8 cellular contexts compared by ENCODE assay signal in the genomic region with DNA sequence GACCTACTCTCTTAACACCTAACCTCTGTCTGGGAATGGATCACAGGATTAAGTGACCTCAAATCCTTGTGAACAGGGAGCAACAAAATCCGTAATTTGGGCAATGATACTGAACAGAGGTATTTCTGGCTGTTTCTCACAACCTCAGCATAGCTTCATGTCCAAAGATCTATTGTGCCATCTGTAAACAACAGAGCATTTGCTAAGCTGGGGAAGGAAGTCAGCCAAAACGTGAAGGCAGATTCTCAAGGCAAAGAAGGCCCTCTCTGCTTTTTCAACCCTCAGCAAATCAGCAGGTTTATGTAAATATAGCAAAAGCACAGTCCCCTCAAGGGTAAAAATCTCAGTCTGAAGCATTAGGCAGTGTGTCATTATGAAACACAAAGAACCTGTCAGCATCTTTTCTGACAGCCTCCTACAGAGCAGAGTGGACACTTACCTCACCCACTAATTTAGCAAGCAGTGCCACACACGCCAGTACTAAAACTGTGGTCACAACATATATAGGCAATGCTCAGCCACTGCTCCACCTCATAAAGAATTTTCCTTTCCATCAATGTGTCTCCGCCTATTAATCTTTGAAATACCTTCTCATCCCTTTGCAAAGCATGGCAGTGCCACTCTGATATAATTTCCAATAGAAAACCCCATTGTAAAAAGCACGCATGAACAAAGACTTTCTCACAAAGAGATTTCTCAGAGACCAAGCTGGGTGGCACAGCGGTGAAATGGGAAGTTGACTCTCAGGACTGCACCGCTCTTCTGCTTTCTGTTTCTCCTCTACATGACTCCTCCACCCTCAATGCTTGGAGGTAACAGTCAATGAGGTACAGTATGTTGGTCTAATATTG.
A peak's percentile ranks its signal among the peaks of the same experiment; 100 is the strongest.
DNase-seq lines count a peak whose midpoint lies in the region; ATAC-seq and TF ChIP-seq lines count a peak whose summit lies in the region.

No MANE protein-coding gene starts in this region.

- H3K27me3 ChIP-seq in ovary = no peaks in the 10 kb centered on the region

- peak overlapping the region; percentile 50 for H3K27ac Mint-ChIP-seq in activated CD4-positive, alpha-beta T cell treated with anti-CD3 and anti-CD28 coated beads, Interleukin-2, amount 10 ng/mL, durations not matched to agents 24 days and 14 days
- H3K27ac Mint-ChIP-seq in naive B cell = peak overlapping the region; percentile 58 to 97 (median 91)

- H3K36me3 ChIP-seq in ovary = no peaks in the 10 kb centered on the region

- CTCF ChIA-PET in HEK293T (lab: Yijun Ruan, JAX) = no interaction called here

- no peak for TF ChIP-seq CTCF in ovary (IDR thresholded peaks at IDR 0.05)

- no peak for TF ChIP-seq POLR2A in ovary (IDR thresholded peaks at IDR 0.05)

- no peak overlapping the region for H3K27ac ChIP-seq in ovary

- H3K4me3 Mint-ChIP-seq in activated CD4-positive, alpha-beta T cell treated with anti-CD3 and anti-CD28 coated beads, Interleukin-2, amount 10 ng/mL, durations not matched to agents 24 days and 14 days = peak overlapping the region; percentile 31
- H3K4me3 Mint-ChIP-seq in naive B cell = peak overlapping the region; percentile 31 to 89 (median 75)

- peaks cover 12% of the 10 kb centered on the region for H3K9me3 Mint-ChIP-seq in activated CD4-positive, alpha-beta T cell treated with anti-CD3 and anti-CD28 coated beads, Interleukin-2, amount 10 ng/mL, durations not matched to agents 24 days and 14 days
- peaks cover 0 to 8% (median 0%) of the 10 kb centered on the region in 7 donors for H3K9me3 Mint-ChIP-seq in naive B cell

- H3K27me3 Mint-ChIP-seq in activated CD4-positive, alpha-beta T cell treated with anti-CD3 and anti-CD28 coated beads, Interleukin-2, amount 10 ng/mL, durations not matched to agents 24 days and 14 days = no peaks in the 10 kb centered on the region
- no peaks in the 10 kb centered on the region for H3K27me3 Mint-ChIP-seq in naive B cell

- intact Hi-C loops in activated CD4-positive, alpha-beta T cell treated with anti-CD3 and anti-CD28 coated beads, Interleukin-2, amount 10 ng/mL, durations not matched to agents 24 days and 14 days (cut with micrococcal nuclease) = loop anchor here (1.0 to 2.0 kb wide), 2 partner anchors 18 to 25 kb away; no protein-coding TSS in a partner anchor
- intact Hi-C loops in ovary (cut with DNase I) = no loop called here

- POLR2A ChIA-PET in HEK293T (lab: Yijun Ruan, JAX) = interaction anchor here (1.1 kb wide), 1 partner anchor 249 kb away, joined by 3 read pairs; a partner anchor contains a TSS

- peak; percentile 90 to 92 for ATAC-seq in naive B cell (ENCODE audit: low read depth in 2 of 2)

- peaks cover 45% of the 10 kb centered on the region for H3K4me1 Mint-ChIP-seq in activated CD4-positive, alpha-beta T cell treated with anti-CD3 and anti-CD28 coated beads, Interleukin-2, amount 10 ng/mL, durations not matched to agents 24 days and 14 days
- peaks cover 70 to 96% (median 81%) of the 10 kb centered on the region in 3 donors for H3K4me1 Mint-ChIP-seq in naive B cell

- 72 to 74% (median 72%) methylated on average over 7 of the region's 7 CpGs for WGBS in ovary, 3 donors

- peaks cover 19% of the 10 kb centered on the region for H3K36me3 Mint-ChIP-seq in activated CD4-positive, alpha-beta T cell treated with anti-CD3 and anti-CD28 coated beads, Interleukin-2, amount 10 ng/mL, durations not matched to agents 24 days and 14 days (ENCODE audit: low read depth)
- H3K36me3 Mint-ChIP-seq in naive B cell = no peaks in the 10 kb centered on the region

- TF ChIP-seq EP300 in ovary (IDR thresholded peaks at IDR 0.05) = no peak

- H3K4me3 ChIP-seq in ovary = no peak overlapping the region

- H3K9me3 ChIP-seq in ovary = no peaks in the 10 kb centered on the region

- DNase-seq in activated CD4-positive, alpha-beta T cell treated with anti-CD3 and anti-CD28 coated beads, Interleukin-2, amount 10 ng/mL, durations not matched to agents 24 days and 14 days = no peak
- no peak for DNase-seq in activated CD4-positive, alpha-beta T cell treated with anti-CD3 and anti-CD28 coated beads for 4 hours
- DNase-seq in HEK293T (ENCODE audit: extremely low spot score) (peak; percentile 10), MV-4-11 (lab: John Stamatoyannopoulos, UW) (peak; percentile 68), astrocyte of the hippocampus (ENCODE audit: low read depth, low spot score) (peak; percentile 50), naive B cell (peak; percentile 60), cortex of kidney (lab: John Stamatoyannopoulos, UW) (no peak), ovary (no peak)

- H3K4me1 ChIP-seq in ovary (ENCODE audit: insufficient read depth) = peaks cover 16% of the 10 kb centered on the region

TF ChIP-seq in HEK293T, 16 proteins besides CTCF, POLR2A, EP300 and RAD21:
- TF ChIP-seq, protein P1, sequence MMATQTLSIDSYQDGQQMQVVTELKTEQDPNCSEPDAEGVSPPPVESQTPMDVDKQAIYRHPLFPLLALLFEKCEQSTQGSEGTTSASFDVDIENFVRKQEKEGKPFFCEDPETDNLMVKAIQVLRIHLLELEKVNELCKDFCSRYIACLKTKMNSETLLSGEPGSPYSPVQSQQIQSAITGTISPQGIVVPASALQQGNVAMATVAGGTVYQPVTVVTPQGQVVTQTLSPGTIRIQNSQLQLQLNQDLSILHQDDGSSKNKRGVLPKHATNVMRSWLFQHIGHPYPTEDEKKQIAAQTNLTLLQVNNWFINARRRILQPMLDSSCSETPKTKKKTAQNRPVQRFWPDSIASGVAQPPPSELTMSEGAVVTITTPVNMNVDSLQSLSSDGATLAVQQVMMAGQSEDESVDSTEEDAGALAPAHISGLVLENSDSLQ (IDR thresholded peaks at IDR 0.05) = peak; percentile 66
- TF ChIP-seq SUZ12 (IDR thresholded peaks at IDR 0.05) = no peak

Comparison
In these comparisons a context has a peak if more than half of its experiments do, and no peak if none do; other contexts are left out.
1. DNase-seq: peak in HEK293T (single experiment), MV-4-11 (single experiment), astrocyte of the hippocampus (single experiment) and naive B cell (single experiment); none in activated CD4-positive, alpha-beta T cell treated with anti-CD3 and anti-CD28 coated beads, Interleukin-2, amount 10 ng/mL, durations not matched to agents 24 days and 14 days (single experiment), activated CD4-positive, alpha-beta T cell treated with anti-CD3 and anti-CD28 coated beads for 4 hours (0 of 2), cortex of kidney (single experiment) and ovary (0 of 5).